In the genomic region with DNA sequence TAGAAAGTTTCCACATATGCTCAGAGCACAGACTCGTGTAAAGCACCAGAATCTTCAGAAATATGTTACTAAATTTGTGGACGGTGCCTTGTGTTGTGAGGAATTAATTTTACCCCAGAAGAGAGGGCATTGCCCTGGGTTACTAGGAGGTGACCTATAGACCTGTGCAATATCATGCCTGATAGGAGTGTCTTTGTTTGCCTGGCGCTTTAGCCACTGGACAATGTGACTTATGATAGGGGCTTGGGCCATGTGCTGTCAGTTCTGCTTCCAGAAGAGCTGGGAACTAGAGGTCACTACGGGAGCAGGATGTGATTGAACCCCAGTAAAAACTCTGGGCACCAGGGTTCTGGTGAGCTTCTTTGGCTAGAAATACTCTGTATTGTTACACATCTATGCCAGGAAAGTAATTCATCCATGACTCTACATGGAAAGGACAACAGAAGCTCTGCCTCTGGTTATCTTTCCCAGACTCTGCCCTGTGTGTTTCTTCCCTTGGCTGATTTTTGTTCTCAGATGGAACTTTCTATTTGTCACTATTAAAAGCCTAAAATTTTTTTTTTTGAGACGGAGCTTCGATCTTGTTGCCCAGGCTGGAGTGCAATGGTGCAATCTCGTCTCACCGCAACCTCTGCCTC, we compare ENCODE assay signal across 24 cellular contexts.
"Had no signal": no experiment of that assay in that cellular context is flagged by ENCODE, and none has a peak within 500 bp of the region (broad histone marks: within the 10 kb centered on the region; RNA-seq: fewer than 3 reads in every experiment).

No MANE protein-coding gene starts in this region.

- H3K9ac ChIP-seq: parathyroid adenoma had no signal

- H3K27ac ChIP-seq: body of pancreas, coronary artery, esophagus muscularis mucosa, foreskin keratinocyte, heart right ventricle, parathyroid adenoma, spleen, tibial nerve had no signal

- ATAC-seq: activated CD4-positive, alpha-beta T cell treated with anti-CD3 and anti-CD28 coated beads for 36 hours; activated T-cell treated with anti-CD3 and anti-CD28 coated beads, Interleukin-2, amount 50 U/mL, for 72 hours; body of pancreas; foreskin keratinocyte; left ventricle myocardium superior had no signal

- H3K4me1 Mint-ChIP-seq: activated CD4-positive, alpha-beta T cell treated with anti-CD3 and anti-CD28 coated beads for 36 hours; nephron had no signal

- DNase-seq: activated CD4-positive, alpha-beta T cell treated with anti-CD3 and anti-CD28 coated beads for 36 hours; activated CD4-positive, alpha-beta T cell treated with anti-CD3 and anti-CD28 coated beads, Interleukin-2, amount 50 U/mL, for 4 hours; activated CD4-positive, CD25-positive, alpha-beta regulatory T cell; activated naive CD4-positive, alpha-beta T cell treated with Interleukin-2 at 50 U/mL for 16 hours; activated T-cell treated with anti-CD3 and anti-CD28 coated beads for 4 hours; activated T-cell treated with anti-CD3 and anti-CD28 coated beads, Interleukin-2, amount 50 U/mL, for 72 hours; adrenal gland; aorta; body of pancreas; cerebellar nuclear complex; foreskin keratinocyte; heart right ventricle; kidney glomerular epithelial cell; left ventricle myocardium superior; mammary epithelial cell; right cardiac atrium; spleen; stimulated activated naive CD4-positive, alpha-beta T cell treated with Interleukin-2 at 50 U/mL for 16 hours had no signal

- H3K27me3 ChIP-seq: adrenal gland, body of pancreas, esophagus muscularis mucosa, foreskin keratinocyte, heart right ventricle, spleen, tibial nerve had no signal

- H3K9me3 Mint-ChIP-seq: activated T-cell treated with anti-CD3 and anti-CD28 coated beads, Interleukin-2, amount 50 U/mL, for 72 hours; nephron had no signal

- H3K4me1 ChIP-seq: adrenal gland, body of pancreas, esophagus muscularis mucosa, foreskin keratinocyte, heart right ventricle, parathyroid adenoma, spleen, tibial nerve had no signal

- H2AFZ ChIP-seq: parathyroid adenoma had no signal

- H3K27me3 Mint-ChIP-seq: activated CD4-positive, alpha-beta T cell treated with anti-CD3 and anti-CD28 coated beads for 36 hours; activated naive CD8-positive, alpha-beta T cell had no signal

- H3K4me3 ChIP-seq: adrenal gland, body of pancreas, coronary artery, esophagus muscularis mucosa, heart right ventricle, spleen, tibial nerve had no signal

- H3K27ac Mint-ChIP-seq: activated CD4-positive, alpha-beta T cell treated with anti-CD3 and anti-CD28 coated beads for 36 hours; activated naive CD8-positive, alpha-beta T cell; activated T-cell treated with anti-CD3 and anti-CD28 coated beads, Interleukin-2, amount 50 U/mL, for 72 hours; nephron had no signal

- H3K79me2 ChIP-seq: parathyroid adenoma had no signal

- H3K4me3 Mint-ChIP-seq: activated CD4-positive, alpha-beta T cell treated with anti-CD3 and anti-CD28 coated beads for 36 hours; activated naive CD8-positive, alpha-beta T cell; activated T-cell treated with anti-CD3 and anti-CD28 coated beads, Interleukin-2, amount 50 U/mL, for 72 hours; nephron had no signal

- H3K9me3 ChIP-seq: adrenal gland, body of pancreas, esophagus muscularis mucosa, heart right ventricle, spleen, tibial nerve had no signal
